20 cellular contexts compared by ENCODE assay signal in the genomic region with DNA sequence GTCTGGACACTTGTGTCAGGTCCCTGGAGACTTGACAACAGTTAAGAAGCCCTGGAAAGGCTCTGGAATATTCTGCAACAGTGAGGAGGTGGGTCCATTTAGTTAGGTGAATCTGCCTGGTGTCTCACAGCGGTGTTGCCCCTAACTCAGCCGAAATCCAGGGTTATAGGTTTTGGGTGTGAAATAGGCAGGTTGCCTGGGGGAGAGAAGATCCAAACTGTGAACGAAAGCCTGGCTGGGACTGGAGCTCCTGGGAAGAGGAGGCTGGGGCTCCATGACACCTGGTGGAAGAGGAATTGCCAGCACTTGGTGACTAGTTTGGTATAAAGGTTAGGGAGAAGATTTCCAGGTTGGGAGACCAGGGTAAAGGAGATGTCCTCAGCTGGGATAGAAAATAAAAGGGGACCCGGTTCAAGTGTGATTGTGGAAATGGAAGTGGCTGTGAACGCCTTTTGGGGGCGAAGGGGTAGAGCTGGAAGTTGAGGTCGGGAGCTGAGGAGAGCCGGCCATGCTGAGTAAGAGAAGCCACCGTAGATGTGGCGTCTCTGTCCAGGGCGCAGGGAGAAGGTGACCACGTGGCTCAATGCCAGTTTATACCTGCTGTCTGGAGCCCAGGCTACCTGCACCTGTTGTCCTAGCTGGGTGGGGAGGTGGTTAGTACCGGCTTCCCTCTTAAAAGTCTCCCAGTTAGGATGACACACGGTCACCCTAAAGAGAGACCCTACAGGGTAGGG. TPM values are rescaled to one million over a fixed set of nuclear protein-coding genes. Genes with fewer than 3 reads are reported as not detected.
A peak's percentile ranks its signal among the peaks of the same experiment; 100 is the strongest.
DNase-seq lines count a peak whose midpoint lies in the region; ATAC-seq, FAIRE-seq and TF ChIP-seq lines count a peak whose summit lies in the region.
"Had no signal": no experiment of that assay in that cellular context is flagged by ENCODE, and none has a peak within 500 bp of the region (broad histone marks: within the 10 kb centered on the region; RNA-seq: fewer than 3 reads in every experiment).

No MANE protein-coding gene starts in this region.

- ATAC-seq in natural killer cell treated with Interleukin-12 subunit alpha and Interleukin-12 subunit beta and Interleukin-15 and Interleukin-18, amount 100 ng/mL, for 72 hours: no peak
- ATAC-seq in activated T-helper 17 cell treated with anti-CD3 and anti-CD28 coated beads, Interleukin-2, amount 50 U/mL, for 72 hours (replicated peaks): no peak
- ATAC-seq: GM12878 had no signal

- H3K9me3 ChIP-seq in kidney (ENCODE audit: control insufficient read depth in 1 of 2, low read length in 2 of 2): no peaks in the 10 kb centered on the region

- peaks cover 17 to 19% of the 10 kb centered on the region in 2 donors for H3K4me1 Mint-ChIP-seq in natural killer cell treated with Interleukin-12 subunit alpha and Interleukin-12 subunit beta and Interleukin-15 and Interleukin-18, amount 100 ng/mL, for 72 hours (ENCODE audit: low read depth in 2 of 2)
- peaks cover 16% of the 10 kb centered on the region for H3K4me1 Mint-ChIP-seq in type B pancreatic cell (ENCODE audit: unreplicated experiment)
- H3K4me1 Mint-ChIP-seq in activated T-helper 17 cell treated with anti-CD3 and anti-CD28 coated beads, Interleukin-2, amount 50 U/mL, for 72 hours: peaks cover 5% of the 10 kb centered on the region

- FAIRE-seq in bronchial epithelial cell (lab: Jason Lieb, UNC): peak; percentile 36
- FAIRE-seq in kidney (lab: Jason Lieb, UNC): no peak
- FAIRE-seq: A204.1, G401.6, GM12878, HTR-8/SVneo had no signal

- H3K27ac ChIP-seq in kidney (ENCODE audit: low read depth in 2 of 2, low read length in 2 of 2): no peak overlapping the region
- H3K27ac ChIP-seq: HL-60 had no signal

- no peaks in the 10 kb centered on the region for H3K4me1 ChIP-seq in kidney (ENCODE audit: control insufficient read depth in 1 of 2, insufficient read depth in 1 of 2, low read depth in 1 of 2, low read length in 2 of 2)

- no peaks in the 10 kb centered on the region for H3K36me3 ChIP-seq in bronchial epithelial cell (ENCODE audit: control insufficient read depth, insufficient read depth, low read length)
- no peaks in the 10 kb centered on the region for H3K36me3 ChIP-seq in kidney (ENCODE audit: control insufficient read depth in 1 of 2, insufficient read depth in 2 of 2, low read length in 2 of 2)

- no peak overlapping the region for H3K4me3 Mint-ChIP-seq in natural killer cell treated with Interleukin-12 subunit alpha and Interleukin-12 subunit beta and Interleukin-15 and Interleukin-18, amount 100 ng/mL, for 72 hours
- peak overlapping the region; percentile 48 for H3K4me3 Mint-ChIP-seq in type B pancreatic cell
- H3K4me3 Mint-ChIP-seq in activated T-helper 17 cell treated with anti-CD3 and anti-CD28 coated beads, Interleukin-2, amount 50 U/mL, for 72 hours: no peak overlapping the region

- H3K9me3 Mint-ChIP-seq in natural killer cell treated with Interleukin-12 subunit alpha and Interleukin-12 subunit beta and Interleukin-15 and Interleukin-18, amount 100 ng/mL, for 72 hours: no peaks in the 10 kb centered on the region
- no peaks in the 10 kb centered on the region for H3K9me3 Mint-ChIP-seq in type B pancreatic cell
- no peaks in the 10 kb centered on the region for H3K9me3 Mint-ChIP-seq in activated T-helper 17 cell treated with anti-CD3 and anti-CD28 coated beads, Interleukin-2, amount 50 U/mL, for 72 hours

- intact Hi-C loops in kidney (cut with DNase I): no loop called here

- peaks cover 6% of the 10 kb centered on the region for H3K36me3 Mint-ChIP-seq in natural killer cell treated with Interleukin-12 subunit alpha and Interleukin-12 subunit beta and Interleukin-15 and Interleukin-18, amount 100 ng/mL, for 72 hours
- no peaks in the 10 kb centered on the region for H3K36me3 Mint-ChIP-seq in type B pancreatic cell
- peaks cover 11% of the 10 kb centered on the region for H3K36me3 Mint-ChIP-seq in activated T-helper 17 cell treated with anti-CD3 and anti-CD28 coated beads, Interleukin-2, amount 50 U/mL, for 72 hours (ENCODE audit: low read depth)

- H3K4me3 ChIP-seq in bronchial epithelial cell (ENCODE audit: low read depth, low read length) (no peak overlapping the region), kidney (ENCODE audit: low read length in 2 of 2) (no peak overlapping the region)
- H3K4me3 ChIP-seq: GM12878 had no signal

- no peak overlapping the region for H3K27ac Mint-ChIP-seq in natural killer cell treated with Interleukin-12 subunit alpha and Interleukin-12 subunit beta and Interleukin-15 and Interleukin-18, amount 100 ng/mL, for 72 hours
- peak overlapping the region; percentile 38 for H3K27ac Mint-ChIP-seq in type B pancreatic cell
- H3K27ac Mint-ChIP-seq in activated T-helper 17 cell treated with anti-CD3 and anti-CD28 coated beads, Interleukin-2, amount 50 U/mL, for 72 hours: no peak overlapping the region

- H3K27me3 Mint-ChIP-seq in natural killer cell treated with Interleukin-12 subunit alpha and Interleukin-12 subunit beta and Interleukin-15 and Interleukin-18, amount 100 ng/mL, for 72 hours: peaks cover 23 to 31% of the 10 kb centered on the region in 2 donors
- H3K27me3 Mint-ChIP-seq in type B pancreatic cell: peaks cover 24% of the 10 kb centered on the region
- peaks cover 18% of the 10 kb centered on the region for H3K27me3 Mint-ChIP-seq in activated T-helper 17 cell treated with anti-CD3 and anti-CD28 coated beads, Interleukin-2, amount 50 U/mL, for 72 hours

- peak; percentile 58 for DNase-seq in activated effector memory CD4-positive, alpha-beta T cell treated with anti-CD3 and anti-CD28 coated beads, Interleukin-2, amount 50 U/mL, for 16 hours
- DNase-seq in activated effector memory CD4-positive, alpha-beta T cell treated with Interleukin-2 at 50 U/mL for 16 hours: no peak
- DNase-seq in bronchial epithelial cell (ENCODE audit: low read depth) (no peak), type B pancreatic cell (ENCODE audit: extremely low spot score, unreplicated experiment) (no peak), kidney (no peak), NCI-H774 (lab: John Stamatoyannopoulos, UW) (no peak)
- DNase-seq in natural killer cell treated with Interleukin-12 subunit alpha and Interleukin-12 subunit beta and Interleukin-15 and Interleukin-18, amount 100 ng/mL, for 72 hours (ENCODE audit: low spot score): peak; percentile 40
- DNase-seq: C1 segment of cervical spinal cord, DND-41, HCEC 1CT, NCI-H1105 treated with DMSO at 0.1 percent for 48 hours, NCI-H1694 treated with DMSO at 0.1 percent for 48 hours, NCI-H526 treated with DMSO at 0.1 percent for 48 hours, RPMI8226 had no signal

- H3K9ac ChIP-seq in kidney (ENCODE audit: low read length in 2 of 2): no peak overlapping the region

- peaks cover 11% of the 10 kb centered on the region for H3K27me3 ChIP-seq in bronchial epithelial cell (ENCODE audit: control insufficient read depth, insufficient read depth, low read length)

- no peak for TF ChIP-seq CTCF in bronchial epithelial cell (IDR thresholded peaks at IDR 0.05; ENCODE audit: insufficient read depth, low read length, severe bottlenecking)
- TF ChIP-seq CTCF in type B pancreatic cell (conservative IDR thresholded peaks at IDR 0.05): no peak
- TF ChIP-seq CTCF in kidney (IDR thresholded peaks at IDR 0.05; ENCODE audit: borderline replicate concordance, extremely low read depth, insufficient read depth): no peak

RNA-seq across cellular contexts. Expression of a gene that starts 3.0 kb away (rescaled TPM):
- under 0.01 and 0.13 TPM in 2 replicates for total RNA-seq in bronchial epithelial cell
- total RNA-seq in natural killer cell treated with Interleukin-12 subunit alpha and Interleukin-12 subunit beta and Interleukin-15 and Interleukin-18, amount 100 ng/mL, for 72 hours: 1 to 10 TPM; 4.1 TPM
- 3.1 and 16.9 TPM in 2 replicates for total RNA-seq in type B pancreatic cell (ENCODE audit: low replicate concordance)
- 1 to 10 TPM; 2.1 TPM for total RNA-seq in activated T-helper 17 cell treated with anti-CD3 and anti-CD28 coated beads, Interleukin-2, amount 50 U/mL, for 72 hours
- 3.2 TPM for total RNA-seq in kidney
- polyA plus RNA-seq in kidney (ENCODE audit: insufficient read depth, low read depth, low replicate concordance): 1.2 TPM

Comparison
In these comparisons a context has a peak if more than half of its experiments do, and no peak if none do; other contexts are left out.
1. DNase-seq: peak in activated effector memory CD4-positive, alpha-beta T cell treated with anti-CD3 and anti-CD28 coated beads, Interleukin-2, amount 50 U/mL, for 16 hours (single experiment) and natural killer cell treated with Interleukin-12 subunit alpha and Interleukin-12 subunit beta and Interleukin-15 and Interleukin-18, amount 100 ng/mL, for 72 hours (single experiment); none in activated effector memory CD4-positive, alpha-beta T cell treated with Interleukin-2 at 50 U/mL for 16 hours (single experiment), bronchial epithelial cell (single experiment), type B pancreatic cell (single experiment), kidney (single experiment) and NCI-H774 (single experiment).